ENCODE assay signal across 21 cellular contexts in the genomic region with DNA sequence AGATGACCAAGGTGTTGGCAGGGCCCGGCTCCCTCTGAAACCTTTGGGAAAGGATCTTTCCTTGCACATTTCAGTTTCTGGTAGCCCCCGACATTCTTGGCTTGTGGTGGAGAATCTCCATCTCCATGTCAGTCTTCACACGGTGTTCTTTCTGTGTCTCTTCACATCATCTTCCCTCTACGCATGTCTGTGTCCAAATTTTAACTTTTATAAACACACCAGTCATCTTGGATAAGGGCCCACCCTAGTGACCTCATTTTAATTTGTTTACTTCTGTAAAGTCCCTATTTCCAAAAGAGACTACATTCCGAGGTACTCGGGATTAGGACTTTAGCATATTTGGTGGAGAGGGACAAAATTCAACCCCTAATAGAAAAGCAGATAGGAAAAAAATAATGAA.
"Had no signal": no experiment of that assay in that cellular context is flagged by ENCODE, and none has a peak within 500 bp of the region (broad histone marks: within the 10 kb centered on the region; RNA-seq: fewer than 3 reads in every experiment).

No MANE protein-coding gene starts in this region.

- H3K4me1 ChIP-seq: foreskin keratinocyte, neural progenitor cell, right lobe of liver, spleen, thyroid gland had no signal

- ATAC-seq: activated CD4-positive, CD25-positive, alpha-beta regulatory T cell treated with anti-CD3 and anti-CD28 coated beads, Interleukin-2, amount 50 U/mL, for 24 hours; activated T-cell treated with anti-CD3 and anti-CD28 coated beads, Interleukin-2, amount 50 U/mL, for 4 hours; esophagus mucosa; foreskin keratinocyte; left colon; right lobe of liver; stimulated activated naive B cell treated with anti-CD40 and anti-IgM and Interleukin-4, amounts not matched to agents 10 μg/mL and 1 μg/mL and 100 μg/mL, for 72 hours had no signal

- H3K4me2 ChIP-seq: neural progenitor cell had no signal

- H3K27ac ChIP-seq: foreskin keratinocyte, neural progenitor cell, right lobe of liver, spleen, thyroid gland had no signal

- H3K4me3 ChIP-seq: neural progenitor cell, right lobe of liver, spleen, thyroid gland had no signal

- H3K27me3 Mint-ChIP-seq: activated CD4-positive, alpha-beta T cell treated with anti-CD3 and anti-CD28 coated beads, Interleukin-2, amount 10 ng/mL, durations not matched to agents 7 days and 5 days; dendritic cell treated with granulocyte-macrophage colony-stimulating factor and Interleukin-4, amounts not matched to agents 40 ng/mL and 50 ng/mL, for 4 days; progenitor cell of endocrine pancreas had no signal

- DNase-seq: activated CD4-positive, alpha-beta T cell treated with anti-CD3 and anti-CD28 coated beads, Interleukin-2, amount 10 ng/mL, durations not matched to agents 7 days and 5 days; activated CD8-positive, alpha-beta memory T cell treated with anti-CD3 and anti-CD28 coated beads, Interleukin-2, amount 50 U/mL, for 4 hours; activated T-cell treated with anti-CD3 and anti-CD28 coated beads, Interleukin-2, amount 50 U/mL, for 4 hours; effector CD8-positive, alpha-beta T cell; foreskin keratinocyte; hypothalamus; islet precursor cell; left colon; naive B cell; right lobe of liver; spleen; stimulated activated CD4-positive, alpha-beta T cell treated with anti-CD3 and anti-CD28 coated beads, Interleukin-4, amount 100 ng/mL, for 4 hours; stimulated activated naive B cell treated with anti-CD40 and anti-IgM and Interleukin-4, amounts not matched to agents 10 μg/mL and 1 μg/mL and 100 μg/mL, for 72 hours; T1000; thyroid gland had no signal

- H3K36me3 ChIP-seq: right lobe of liver, thyroid gland had no signal

- H3K36me3 Mint-ChIP-seq: activated naive CD4-positive, alpha-beta T cell treated with anti-CD3 and anti-CD28 coated beads, Interleukin-2, amount 50 U/mL, for 24 hours; naive B cell; stimulated activated naive B cell treated with anti-CD40 and anti-IgM and Interleukin-4, amounts not matched to agents 10 μg/mL and 1 μg/mL and 100 μg/mL, for 72 hours had no signal

- H3K27ac Mint-ChIP-seq: activated CD4-positive, alpha-beta T cell treated with anti-CD3 and anti-CD28 coated beads, Interleukin-2, amount 10 ng/mL, durations not matched to agents 7 days and 5 days; activated naive CD4-positive, alpha-beta T cell treated with anti-CD3 and anti-CD28 coated beads, Interleukin-2, amount 50 U/mL, for 24 hours; dendritic cell treated with granulocyte-macrophage colony-stimulating factor and Interleukin-4, amounts not matched to agents 40 ng/mL and 50 ng/mL, for 4 days; naive B cell; progenitor cell of endocrine pancreas; stimulated activated naive B cell treated with anti-CD40 and anti-IgM and Interleukin-4, amounts not matched to agents 10 μg/mL and 1 μg/mL and 100 μg/mL, for 72 hours had no signal

- H2AFZ ChIP-seq: neural progenitor cell had no signal

- H3K9ac ChIP-seq: neural progenitor cell had no signal

- H3K4me3 Mint-ChIP-seq: activated CD4-positive, alpha-beta T cell treated with anti-CD3 and anti-CD28 coated beads, Interleukin-2, amount 10 ng/mL, durations not matched to agents 7 days and 5 days; activated naive CD4-positive, alpha-beta T cell treated with anti-CD3 and anti-CD28 coated beads, Interleukin-2, amount 50 U/mL, for 24 hours; activated T-cell treated with anti-CD3 and anti-CD28 coated beads, Interleukin-2, amount 50 U/mL, for 4 hours; dendritic cell treated with granulocyte-macrophage colony-stimulating factor and Interleukin-4, amounts not matched to agents 40 ng/mL and 50 ng/mL, for 4 days; naive B cell; neural progenitor cell; stimulated activated naive B cell treated with anti-CD40 and anti-IgM and Interleukin-4, amounts not matched to agents 10 μg/mL and 1 μg/mL and 100 μg/mL, for 72 hours had no signal

- H3K4me1 Mint-ChIP-seq: activated CD4-positive, alpha-beta T cell treated with anti-CD3 and anti-CD28 coated beads, Interleukin-2, amount 10 ng/mL, durations not matched to agents 7 days and 5 days; activated naive CD4-positive, alpha-beta T cell treated with anti-CD3 and anti-CD28 coated beads, Interleukin-2, amount 50 U/mL, for 24 hours; neural progenitor cell had no signal

- H3K9me3 Mint-ChIP-seq: activated CD4-positive, alpha-beta T cell treated with anti-CD3 and anti-CD28 coated beads, Interleukin-2, amount 10 ng/mL, durations not matched to agents 7 days and 5 days; activated naive CD4-positive, alpha-beta T cell treated with anti-CD3 and anti-CD28 coated beads, Interleukin-2, amount 50 U/mL, for 24 hours; activated T-cell treated with anti-CD3 and anti-CD28 coated beads, Interleukin-2, amount 50 U/mL, for 4 hours; neural progenitor cell; stimulated activated naive B cell treated with anti-CD40 and anti-IgM and Interleukin-4, amounts not matched to agents 10 μg/mL and 1 μg/mL and 100 μg/mL, for 72 hours had no signal

- H3K27me3 ChIP-seq: foreskin keratinocyte, neural progenitor cell, right lobe of liver, spleen, thyroid gland had no signal

- H3K9me3 ChIP-seq: right lobe of liver, spleen, thyroid gland had no signal
